Comparison of ENCODE assay signal across 1 cellular context in genomic region chr6:46131291-46131690, GRCh38. TPM values are rescaled to one million over a fixed set of nuclear protein-coding genes. Genes with fewer than 3 reads are reported as not detected.
"Had no signal": no experiment of that assay in that cellular context is flagged by ENCODE, and none has a peak within 500 bp of the region (broad histone marks: within the 10 kb centered on the region; RNA-seq: fewer than 3 reads in every experiment).

No MANE protein-coding gene starts in this region.

RNA-seq across cellular contexts. Expression of gene ENPP5, which starts 39.5 kb away (rescaled TPM):
- polyA plus RNA-seq: SK-N-SH had no signal
